Comparison of ENCODE assay signal across 15 cellular contexts in the genomic region with DNA sequence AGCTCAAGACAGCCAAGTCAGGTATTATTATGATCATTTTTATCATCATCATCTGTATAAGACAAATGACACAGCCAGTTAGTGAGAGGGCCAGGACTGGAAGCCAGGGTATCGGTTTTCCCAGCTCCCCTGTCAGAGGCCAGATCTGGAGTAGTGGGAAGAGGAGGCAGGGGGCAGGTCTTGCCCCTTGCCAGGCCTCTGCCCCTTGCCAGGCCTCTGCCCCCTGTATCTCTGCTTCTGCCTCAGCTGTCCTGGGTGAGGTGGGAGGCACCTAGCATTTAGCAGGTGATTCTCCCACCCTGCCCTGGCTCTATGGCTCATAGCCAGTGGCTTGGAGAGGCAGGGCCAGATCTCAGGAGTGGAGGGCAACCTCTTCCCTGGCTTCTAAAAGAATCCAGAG.
DNase-seq lines count a peak whose midpoint lies in the region; ATAC-seq and TF ChIP-seq lines count a peak whose summit lies in the region.
"Had no signal": no experiment of that assay in that cellular context is flagged by ENCODE, and none has a peak within 500 bp of the region (broad histone marks: within the 10 kb centered on the region; RNA-seq: fewer than 3 reads in every experiment).

No MANE protein-coding gene starts in this region.

- H3K36me3 Mint-ChIP-seq in activated naive CD8-positive, alpha-beta T cell = no peaks in the 10 kb centered on the region
- H3K36me3 Mint-ChIP-seq in activated naive CD8-positive, alpha-beta T cell treated with anti-CD3 and anti-CD28 coated beads, Interleukin-2, amount 50 U/mL, for 24 hours (ENCODE audit: low read depth) = no peaks in the 10 kb centered on the region

- peaks cover 27 to 54% of the 10 kb centered on the region in 2 donors for H3K4me1 ChIP-seq in gastrocnemius medialis

- intact Hi-C loops in gastrocnemius medialis (cut with DNase I; ENCODE audit: low total_unique reads) = no loop called here

- H3K4me3 ChIP-seq in gastrocnemius medialis = no peak overlapping the region

- no peaks in the 10 kb centered on the region for H3K27me3 Mint-ChIP-seq in activated naive CD8-positive, alpha-beta T cell
- no peaks in the 10 kb centered on the region for H3K27me3 Mint-ChIP-seq in activated naive CD8-positive, alpha-beta T cell treated with anti-CD3 and anti-CD28 coated beads, Interleukin-2, amount 50 U/mL, for 24 hours
- H3K27me3 Mint-ChIP-seq: B cell; CD4-positive, CD25-positive, alpha-beta regulatory T cell; CD8-positive, alpha-beta memory T cell had no signal

- no peaks in the 10 kb centered on the region for H3K27me3 ChIP-seq in gastrocnemius medialis

- no peak for TF ChIP-seq POLR2A in gastrocnemius medialis (IDR thresholded peaks at IDR 0.05)

- TF ChIP-seq CTCF in gastrocnemius medialis (IDR thresholded peaks at IDR 0.05 in 4 of 5, conservative IDR thresholded peaks at IDR 0.05 in 1 of 5) = no peak

- H3K27ac ChIP-seq in gastrocnemius medialis (peak overlapping the region; percentile 9 to 74 (median 48)), caudate nucleus (ENCODE audit: low read depth, low read length) (no peak overlapping the region)
- H3K27ac ChIP-seq: HL-60 had no signal

- in situ Hi-C loops in gastrocnemius medialis (cut with MboI; ENCODE audit: low sequenced_read_pairs in 4 of 4) = no loop called here

- no peak overlapping the region for H3K4me3 Mint-ChIP-seq in activated naive CD8-positive, alpha-beta T cell
- no peak overlapping the region for H3K4me3 Mint-ChIP-seq in activated naive CD8-positive, alpha-beta T cell treated with anti-CD3 and anti-CD28 coated beads, Interleukin-2, amount 50 U/mL, for 24 hours
- H3K4me3 Mint-ChIP-seq: B cell; CD4-positive, CD25-positive, alpha-beta regulatory T cell; CD8-positive, alpha-beta memory T cell; HFFc6 had no signal

- ATAC-seq in activated naive CD8-positive, alpha-beta T cell treated with anti-CD3 and anti-CD28 coated beads, Interleukin-2, amount 50 U/mL, for 24 hours = no peak
- ATAC-seq in gastrocnemius medialis (no peak), GM19452 (IDR thresholded peaks at IDR 0.05; ENCODE audit: unreplicated experiment) (no peak), GM18498 (IDR thresholded peaks at IDR 0.05; ENCODE audit: unreplicated experiment) (no peak)

- no peaks in the 10 kb centered on the region for H3K9me3 ChIP-seq in gastrocnemius medialis
- H3K9me3 ChIP-seq: Caco-2 had no signal

- H3K36me3 ChIP-seq in gastrocnemius medialis = no peaks in the 10 kb centered on the region

- H3K27ac Mint-ChIP-seq in activated naive CD8-positive, alpha-beta T cell = peak overlapping the region; percentile 28
- H3K27ac Mint-ChIP-seq in activated naive CD8-positive, alpha-beta T cell treated with anti-CD3 and anti-CD28 coated beads, Interleukin-2, amount 50 U/mL, for 24 hours = no peak overlapping the region
- H3K27ac Mint-ChIP-seq: B cell; CD4-positive, CD25-positive, alpha-beta regulatory T cell; HFFc6 had no signal

- no peaks in the 10 kb centered on the region for H3K9me3 Mint-ChIP-seq in activated naive CD8-positive, alpha-beta T cell (ENCODE audit: low read depth)
- H3K9me3 Mint-ChIP-seq in activated naive CD8-positive, alpha-beta T cell treated with anti-CD3 and anti-CD28 coated beads, Interleukin-2, amount 50 U/mL, for 24 hours = no peaks in the 10 kb centered on the region
- H3K9me3 Mint-ChIP-seq: CD4-positive, CD25-positive, alpha-beta regulatory T cell; CD8-positive, alpha-beta memory T cell; HFFc6 had no signal

- no peak for DNase-seq in activated naive CD8-positive, alpha-beta T cell treated with anti-CD3 and anti-CD28 coated beads, Interleukin-2, amount 50 U/mL, for 24 hours
- peak; percentile 69 for DNase-seq in mesenteric fat pad (ENCODE audit: low spot score)
- no peak for DNase-seq in gastrocnemius medialis
- no peak for DNase-seq in caudate nucleus (lab: John Stamatoyannopoulos, UW)
- DNase-seq: C1 segment of cervical spinal cord; Caco-2; CD4-positive, CD25-positive, alpha-beta regulatory T cell; CD8-positive, alpha-beta memory T cell; GOT3; HFFc6 had no signal

- no peaks in the 10 kb centered on the region for H3K4me1 Mint-ChIP-seq in activated naive CD8-positive, alpha-beta T cell (ENCODE audit: low read depth)
- peaks cover 4% of the 10 kb centered on the region for H3K4me1 Mint-ChIP-seq in activated naive CD8-positive, alpha-beta T cell treated with anti-CD3 and anti-CD28 coated beads, Interleukin-2, amount 50 U/mL, for 24 hours
